In genomic region chr19:14418743-14419037, GRCh38 we compare ENCODE assay signal across 8 cellular contexts. TPM values are rescaled to one million over a fixed set of nuclear protein-coding genes. Genes with fewer than 3 reads are reported as not detected.
DNase-seq lines count a peak whose midpoint lies in the region; ATAC-seq and TF ChIP-seq lines count a peak whose summit lies in the region.

No MANE protein-coding gene starts in this region.

- H3K4me3 ChIP-seq in GM12865 (ENCODE audit: low read depth, low read length) (peak overlapping the region; percentile 100), SJCRH30 (peak overlapping the region; percentile 89), fibroblast of lung (replicated peaks in 1 of 4; ENCODE audit: control extremely low read depth in 1 of 4, insufficient read depth in 1 of 4, low read depth in 3 of 4, low read length in 4 of 4) (peak overlapping the region; percentile 65 to 92 (median 80)), retinal pigment epithelial cell (ENCODE audit: low read length) (peak overlapping the region; percentile 90)

- peaks cover 12% of the 10 kb centered on the region for H3K4me1 ChIP-seq in SJCRH30
- peaks cover 11% of the 10 kb centered on the region for H3K4me1 ChIP-seq in fibroblast of lung (ENCODE audit: control insufficient read depth, extremely low read depth, insufficient read depth, low read length)

- H3K9me3 ChIP-seq in SJCRH30 (replicated peaks) (no peaks in the 10 kb centered on the region), fibroblast of lung (ENCODE audit: control insufficient read depth, insufficient read depth, low read depth, low read length) (no peaks in the 10 kb centered on the region)

- no peak overlapping the region for H2AFZ ChIP-seq in fibroblast of lung (ENCODE audit: low read length)

- peak overlapping the region; percentile 80 for H3K9ac ChIP-seq in fibroblast of lung (ENCODE audit: insufficient read depth, low read length)

- peak; percentile 27 for DNase-seq in GM12865 (ENCODE audit: low read depth)
- DNase-seq in SJCRH30 = no peak
- no peak for DNase-seq in fibroblast of lung (ENCODE audit: low read depth in 2 of 2)
- no peak for DNase-seq in retinal pigment epithelial cell (ENCODE audit: low read depth)
- DNase-seq in NCI-H774 (lab: John Stamatoyannopoulos, UW) = no peak
- DNase-seq in occipital lobe (lab: John Stamatoyannopoulos, UW) = no peak
- no peak for DNase-seq in SHP77 treated with DMSO at 0.1 percent for 48 hours (lab: John Stamatoyannopoulos, UW)

- H3K4me2 ChIP-seq in fibroblast of lung (ENCODE audit: extremely low read depth, insufficient read depth, low read length) = no peak overlapping the region

- peaks cover 1% of the 10 kb centered on the region for H4K20me1 ChIP-seq in fibroblast of lung (ENCODE audit: control insufficient read depth, extremely low read depth, insufficient read depth, low read length)

- H3K27me3 ChIP-seq in SJCRH30 (no peaks in the 10 kb centered on the region), fibroblast of lung (ENCODE audit: control insufficient read depth, insufficient read depth, low read length) (no peaks in the 10 kb centered on the region)

- ATAC-seq in HG03432 (IDR thresholded peaks at IDR 0.05; ENCODE audit: unreplicated experiment) = no peak

- H3K27ac ChIP-seq in SJCRH30 (peak overlapping the region; percentile 78), fibroblast of lung (ENCODE audit: insufficient read depth, low read length) (peak overlapping the region; percentile 91)

- TF ChIP-seq CTCF in GM12865 (IDR thresholded peaks at IDR 0.05; ENCODE audit: insufficient read depth, low read depth, low read length, missing control alignments) (no peak), fibroblast of lung (conservative IDR thresholded peaks at IDR 0.05 in 1 of 2, IDR thresholded peaks at IDR 0.05 in 1 of 2; ENCODE audit: low read depth in 1 of 2, low read length in 2 of 2) (no peak), retinal pigment epithelial cell (conservative IDR thresholded peaks at IDR 0.05; ENCODE audit: low read depth, low read length) (no peak)

- peaks cover 12% of the 10 kb centered on the region for H3K36me3 ChIP-seq in SJCRH30
- peaks cover 4% of the 10 kb centered on the region for H3K36me3 ChIP-seq in fibroblast of lung (ENCODE audit: control insufficient read depth, insufficient read depth, low read length)

- H3K79me2 ChIP-seq in fibroblast of lung (ENCODE audit: control insufficient read depth, insufficient read depth, low read length) = peaks cover 51% of the 10 kb centered on the region

RNA-seq across cellular contexts. Expression of gene DDX39A, which starts 0.5 kb away (rescaled TPM):
- total RNA-seq in SJCRH30 (2014; rRNA removed; shearing (Covaris generic)) = 180 and 188 TPM in 2 replicates
- 28.5 and 36.5 TPM in 2 replicates for total RNA-seq in fibroblast of lung
- polyA plus RNA-seq in fibroblast of lung = 35.9 and 80.5 TPM in 2 replicates
- 43.1 and 109 TPM in 2 replicates for polyA plus RNA-seq in fibroblast of lung (2012)
- polyA minus RNA-seq in fibroblast of lung (ENCODE audit: low replicate concordance) = 46.7 and 131 TPM in 2 replicates
- total RNA-seq in occipital lobe = 26.2 TPM

RNA-seq across cellular contexts. Expression of gene PKN1, which starts 14.4 kb away (rescaled TPM):
- total RNA-seq in SJCRH30 (2014; rRNA removed; shearing (Covaris generic)) = 63.5 and 66.2 TPM in 2 replicates
- total RNA-seq in fibroblast of lung (125 and 141 TPM in 2 replicates), occipital lobe (86.3 TPM)
- polyA plus RNA-seq in fibroblast of lung = 43.2 and 45.3 TPM in 2 replicates
- 101 and 112 TPM in 2 replicates for polyA plus RNA-seq in fibroblast of lung (2012)
- polyA minus RNA-seq in fibroblast of lung (ENCODE audit: low replicate concordance) = 172 and 209 TPM in 2 replicates

RNA-seq across cellular contexts. Expression of gene ADGRE5, which starts 37.4 kb away (rescaled TPM):
- 20.4 and 22.6 TPM in 2 replicates for total RNA-seq in SJCRH30 (2014; rRNA removed; shearing (Covaris generic))
- total RNA-seq in fibroblast of lung (17.2 and 40.6 TPM in 2 replicates), occipital lobe (1.2 TPM)
- 32.9 and 46.3 TPM in 2 replicates for polyA plus RNA-seq in fibroblast of lung
- 72.6 and 94.0 TPM in 2 replicates for polyA plus RNA-seq in fibroblast of lung (2012)
- polyA minus RNA-seq in fibroblast of lung (ENCODE audit: low replicate concordance) = 117 and 134 TPM in 2 replicates

RNA-seq across cellular contexts. Expression of gene PTGER1, which starts 56.5 kb away (rescaled TPM):
- 1.2 and 1.7 TPM in 2 replicates for total RNA-seq in SJCRH30 (2014; rRNA removed; shearing (Covaris generic))
- total RNA-seq in fibroblast of lung = 9.7 and 18.7 TPM in 2 replicates
- 0.67 and 2.3 TPM in 2 replicates for polyA plus RNA-seq in fibroblast of lung
- polyA plus RNA-seq in fibroblast of lung (2012) = 5.2 and 9.9 TPM in 2 replicates
- polyA minus RNA-seq in fibroblast of lung (ENCODE audit: low replicate concordance) = 0.52 and 3.4 TPM in 2 replicates
- not detected for total RNA-seq in occipital lobe
